8 cellular contexts compared by ENCODE assay signal in the genomic region with DNA sequence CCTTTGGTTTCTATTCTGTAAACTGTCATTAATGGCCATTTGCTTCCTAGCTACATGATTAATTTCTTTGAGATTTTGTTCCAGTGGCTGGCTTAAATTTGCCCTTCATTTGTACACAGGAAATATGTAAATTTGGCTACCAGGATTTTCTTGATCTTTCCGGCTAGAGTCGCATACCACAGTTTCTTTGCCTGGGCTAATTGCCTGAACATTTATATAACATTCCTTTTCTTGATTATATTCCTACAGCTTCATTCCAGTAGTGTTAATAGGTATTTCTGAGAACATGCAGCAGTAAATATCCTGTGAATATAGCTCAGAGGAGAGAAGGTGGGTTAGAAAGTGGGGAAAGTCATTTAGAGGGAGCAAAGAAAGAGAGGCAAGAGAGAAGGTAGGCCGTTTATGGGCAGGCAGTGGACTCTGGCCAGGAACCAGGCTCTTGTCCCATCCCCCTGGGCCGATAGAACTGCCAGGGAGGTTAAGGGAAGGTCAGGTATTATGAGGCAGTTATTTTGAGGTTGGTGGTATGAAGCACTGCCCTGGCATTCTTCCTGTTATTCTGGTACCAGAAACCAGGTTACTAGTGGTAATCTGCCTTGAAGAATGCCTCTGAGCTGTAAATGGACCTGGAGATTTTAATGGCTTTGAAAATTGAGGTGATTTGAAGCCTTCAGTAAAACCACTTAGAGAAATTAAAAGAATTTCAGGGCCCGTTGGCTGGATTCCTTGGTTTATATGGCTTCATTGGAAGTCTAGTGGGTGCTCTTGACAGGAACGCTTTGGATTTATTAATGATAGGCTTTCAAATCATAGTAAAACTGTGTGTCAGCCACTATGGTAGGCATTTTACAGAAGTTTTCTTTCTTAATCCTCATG. TPM values are rescaled to one million over a fixed set of nuclear protein-coding genes. Genes with fewer than 3 reads are reported as not detected.
DNase-seq lines count a peak whose midpoint lies in the region; ATAC-seq and TF ChIP-seq lines count a peak whose summit lies in the region.

No MANE protein-coding gene starts in this region.

- intact Hi-C loops in activated CD4-positive, alpha-beta memory T cell treated with anti-CD3 and anti-CD28 coated beads for 36 hours (cut with micrococcal nuclease), result loop anchor here (5.0 kb wide), 1 partner anchor 336 kb away; the partner anchor contains the start of gene RPLP0
- intact Hi-C loops in Right ventricle myocardium inferior (cut with DNase I), result no loop called here
- intact Hi-C loops in Caco-2 (cut with micrococcal nuclease; ENCODE audit: unreplicated experiment), result no loop called here

- no peaks in the 10 kb centered on the region for H3K9me3 Mint-ChIP-seq in activated CD8-positive, alpha-beta memory T cell treated with anti-CD3 and anti-CD28 coated beads, Interleukin-2, amount 10 ng/mL, durations not matched to agents 7 days and 5 days (ENCODE audit: low read depth)
- no peaks in the 10 kb centered on the region for H3K9me3 Mint-ChIP-seq in activated CD4-positive, alpha-beta memory T cell treated with anti-CD3 and anti-CD28 coated beads for 36 hours
- no peaks in the 10 kb centered on the region for H3K9me3 Mint-ChIP-seq in Caco-2 (ENCODE audit: unreplicated experiment)

- CTCF ChIA-PET in activated CD8-positive, alpha-beta memory T cell treated with anti-CD3 and anti-CD28 coated beads, Interleukin-2, amount 10 ng/mL, durations not matched to agents 7 days and 5 days (lab: Charles Lee), result interaction anchor here (0.7 to 1.5 kb wide), 8 partner anchors 10 to 675 kb away, joined by 3 to 5 read pairs (median 3); partner anchors contain the start of genes COQ5 and SRSF9
- CTCF ChIA-PET in activated CD4-positive, alpha-beta memory T cell treated with anti-CD3 and anti-CD28 coated beads for 36 hours (lab: Charles Lee), result interaction anchor here (0.8 to 1.5 kb wide), 8 partner anchors 9 to 521 kb away, joined by 3 to 6 read pairs (median 4); partner anchors contain the start of genes COQ5 and DYNLL1
- CTCF ChIA-PET in Caco-2 (lab: Charles Lee), result interaction anchor here (1.2 kb wide), 1 partner anchor 9 kb away, joined by 3 read pairs; no protein-coding TSS in a partner anchor

- POLR2A ChIA-PET in activated CD4-positive, alpha-beta memory T cell treated with anti-CD3 and anti-CD28 coated beads for 36 hours (lab: Charles Lee), result interaction anchor here (0.6 to 2.5 kb wide), 3 partner anchors 9 to 688 kb away, joined by 3 to 11 read pairs (median 8); partner anchors contain the start of genes COQ5 and POP5
- POLR2A ChIA-PET in Caco-2 (lab: Charles Lee), result interaction anchor here (0.6 kb wide), 1 partner anchor 249 kb away, joined by 3 read pairs; no protein-coding TSS in a partner anchor

- DNase-seq in activated CD8-positive, alpha-beta memory T cell treated with anti-CD3 and anti-CD28 coated beads, Interleukin-2, amount 10 ng/mL, durations not matched to agents 7 days and 5 days, result no peak
- no peak for DNase-seq in activated CD8-positive, alpha-beta memory T cell treated with anti-CD3 and anti-CD28 coated beads for 24 hours
- DNase-seq in activated CD4-positive, alpha-beta memory T cell treated with anti-CD3 and anti-CD28 coated beads for 36 hours, result no peak
- DNase-seq in Right ventricle myocardium inferior (ENCODE audit: missing footprints) (peak; percentile 76), retinal pigment epithelial cell (ENCODE audit: low read depth) (peak; percentile 83), Caco-2 (no peak)
- no peak for DNase-seq in stimulated activated CD4-positive, alpha-beta T cell treated with anti-CD3 and anti-CD28 coated beads, Interleukin-4, amount 100 ng/mL, for 24 hours

- ATAC-seq in activated CD8-positive, alpha-beta memory T cell treated with anti-CD3 and anti-CD28 coated beads, Interleukin-2, amount 10 ng/mL, durations not matched to agents 7 days and 5 days, result no peak
- peak; percentile 80 for ATAC-seq in Right ventricle myocardium inferior
- no peak for ATAC-seq in GM18868 (IDR thresholded peaks at IDR 0.05; ENCODE audit: unreplicated experiment)

- H3K27ac Mint-ChIP-seq in activated CD8-positive, alpha-beta memory T cell treated with anti-CD3 and anti-CD28 coated beads, Interleukin-2, amount 10 ng/mL, durations not matched to agents 7 days and 5 days, result peak overlapping the region; percentile 80
- H3K27ac Mint-ChIP-seq in activated CD4-positive, alpha-beta memory T cell treated with anti-CD3 and anti-CD28 coated beads for 36 hours, result peak overlapping the region; percentile 88
- H3K27ac Mint-ChIP-seq in Caco-2 (ENCODE audit: unreplicated experiment), result no peak overlapping the region

- TF ChIP-seq CTCF in retinal pigment epithelial cell (conservative IDR thresholded peaks at IDR 0.05; ENCODE audit: low read depth, low read length) (no peak), Caco-2 (IDR thresholded peaks at IDR 0.05; ENCODE audit: insufficient read depth in 1 of 2, low read depth in 1 of 2, low read length in 1 of 2, severe bottlenecking in 1 of 2, unreplicated experiment in 1 of 2) (no peak)

- H3K27me3 Mint-ChIP-seq in activated CD8-positive, alpha-beta memory T cell treated with anti-CD3 and anti-CD28 coated beads, Interleukin-2, amount 10 ng/mL, durations not matched to agents 7 days and 5 days, result no peaks in the 10 kb centered on the region
- no peaks in the 10 kb centered on the region for H3K27me3 Mint-ChIP-seq in activated CD4-positive, alpha-beta memory T cell treated with anti-CD3 and anti-CD28 coated beads for 36 hours
- no peaks in the 10 kb centered on the region for H3K27me3 Mint-ChIP-seq in Caco-2 (ENCODE audit: insufficient read depth, unreplicated experiment)

- H3K4me3 ChIP-seq in retinal pigment epithelial cell (ENCODE audit: low read length) (peak overlapping the region; percentile 43), Caco-2 (ENCODE audit: low read depth, low read length) (no peak overlapping the region)

- no peaks in the 10 kb centered on the region for H3K27me3 ChIP-seq in Caco-2 (replicated peaks; ENCODE audit: control insufficient read depth, insufficient read depth, low read length)

- BruUV-seq in Caco-2 (replicated peaks; lab: Mats Ljungman, UMichigan), result no TSS peak

- peaks cover 55% of the 10 kb centered on the region for H3K4me1 Mint-ChIP-seq in activated CD8-positive, alpha-beta memory T cell treated with anti-CD3 and anti-CD28 coated beads, Interleukin-2, amount 10 ng/mL, durations not matched to agents 7 days and 5 days
- peaks cover 52% of the 10 kb centered on the region for H3K4me1 Mint-ChIP-seq in activated CD4-positive, alpha-beta memory T cell treated with anti-CD3 and anti-CD28 coated beads for 36 hours (ENCODE audit: low read depth)
- peaks cover 7% of the 10 kb centered on the region for H3K4me1 Mint-ChIP-seq in Caco-2 (ENCODE audit: low read depth, unreplicated experiment)

- H3K36me3 ChIP-seq in Caco-2 (ENCODE audit: control insufficient read depth, insufficient read depth, low read length), result no peaks in the 10 kb centered on the region

- H3K9me3 ChIP-seq in Caco-2, result no peaks in the 10 kb centered on the region

- peaks cover 34% of the 10 kb centered on the region for H3K4me1 ChIP-seq in Caco-2

- peak overlapping the region; percentile 65 for H3K4me3 Mint-ChIP-seq in activated CD8-positive, alpha-beta memory T cell treated with anti-CD3 and anti-CD28 coated beads, Interleukin-2, amount 10 ng/mL, durations not matched to agents 7 days and 5 days
- H3K4me3 Mint-ChIP-seq in activated CD4-positive, alpha-beta memory T cell treated with anti-CD3 and anti-CD28 coated beads for 36 hours, result peak overlapping the region; percentile 97
- H3K4me3 Mint-ChIP-seq in Caco-2 (ENCODE audit: unreplicated experiment), result no peak overlapping the region

- peaks cover 37% of the 10 kb centered on the region for H3K36me3 Mint-ChIP-seq in activated CD8-positive, alpha-beta memory T cell treated with anti-CD3 and anti-CD28 coated beads, Interleukin-2, amount 10 ng/mL, durations not matched to agents 7 days and 5 days
- peaks cover 30% of the 10 kb centered on the region for H3K36me3 Mint-ChIP-seq in activated CD4-positive, alpha-beta memory T cell treated with anti-CD3 and anti-CD28 coated beads for 36 hours
- peaks cover 65% of the 10 kb centered on the region for H3K36me3 Mint-ChIP-seq in Caco-2 (ENCODE audit: insufficient read depth, unreplicated experiment)

RNA-seq across cellular contexts. Expression of gene RNF10, which starts 4.4 kb away (rescaled TPM):
- 100 to 1,000 TPM; 209 to 217 TPM for total RNA-seq in activated CD8-positive, alpha-beta memory T cell treated with anti-CD3 and anti-CD28 coated beads, Interleukin-2, amount 10 ng/mL, durations not matched to agents 7 days and 5 days
- 100 to 1,000 TPM; 188 to 210 TPM for total RNA-seq in activated CD4-positive, alpha-beta memory T cell treated with anti-CD3 and anti-CD28 coated beads for 36 hours
- 294 TPM for total RNA-seq in Right ventricle myocardium inferior
- total RNA-seq in Caco-2 (2022), result 133 and 164 TPM in 2 replicates

RNA-seq across cellular contexts. Expression of gene COQ5, which starts 9.6 kb away (rescaled TPM):
- 10 to 100 TPM; 26.4 to 34.0 TPM for total RNA-seq in activated CD8-positive, alpha-beta memory T cell treated with anti-CD3 and anti-CD28 coated beads, Interleukin-2, amount 10 ng/mL, durations not matched to agents 7 days and 5 days
- total RNA-seq in activated CD4-positive, alpha-beta memory T cell treated with anti-CD3 and anti-CD28 coated beads for 36 hours, result 10 to 100 TPM; 30.1 to 31.6 TPM
- 42.9 TPM for total RNA-seq in Right ventricle myocardium inferior
- 20.7 and 20.9 TPM in 2 replicates for total RNA-seq in Caco-2 (2022)

RNA-seq across cellular contexts. Expression of gene DYNLL1, which starts 42.6 kb away (rescaled TPM):
- 100 to 1,000 TPM; 190 to 264 TPM for total RNA-seq in activated CD8-positive, alpha-beta memory T cell treated with anti-CD3 and anti-CD28 coated beads, Interleukin-2, amount 10 ng/mL, durations not matched to agents 7 days and 5 days
- total RNA-seq in activated CD4-positive, alpha-beta memory T cell treated with anti-CD3 and anti-CD28 coated beads for 36 hours, result 100 to 1,000 TPM; 176 to 184 TPM
- total RNA-seq in Right ventricle myocardium inferior (166 TPM), Caco-2 (2022) (323 and 324 TPM in 2 replicates)

RNA-seq across cellular contexts. Expression of gene POP5, which starts 42.7 kb away (rescaled TPM):
- total RNA-seq in activated CD8-positive, alpha-beta memory T cell treated with anti-CD3 and anti-CD28 coated beads, Interleukin-2, amount 10 ng/mL, durations not matched to agents 7 days and 5 days, result 10 to 100 TPM; 63.1 to 65.1 TPM
- 10 to 100 TPM; 54.1 to 55.7 TPM for total RNA-seq in activated CD4-positive, alpha-beta memory T cell treated with anti-CD3 and anti-CD28 coated beads for 36 hours
- total RNA-seq in Right ventricle myocardium inferior (39.3 TPM), Caco-2 (2022) (49.5 and 53.9 TPM in 2 replicates)

Comparison
In these comparisons a context has a peak if more than half of its experiments do, and no peak if none do; other contexts are left out.
1. DNase-seq: peak in Right ventricle myocardium inferior (single experiment) and retinal pigment epithelial cell (single experiment); none in activated CD8-positive, alpha-beta memory T cell treated with anti-CD3 and anti-CD28 coated beads, Interleukin-2, amount 10 ng/mL, durations not matched to agents 7 days and 5 days (single experiment), activated CD8-positive, alpha-beta memory T cell treated with anti-CD3 and anti-CD28 coated beads for 24 hours (single experiment), activated CD4-positive, alpha-beta memory T cell treated with anti-CD3 and anti-CD28 coated beads for 36 hours (single experiment), Caco-2 (0 of 2) and stimulated activated CD4-positive, alpha-beta T cell treated with anti-CD3 and anti-CD28 coated beads, Interleukin-4, amount 100 ng/mL, for 24 hours (single experiment).